8 cellular contexts compared by ENCODE assay signal in the genomic region with DNA sequence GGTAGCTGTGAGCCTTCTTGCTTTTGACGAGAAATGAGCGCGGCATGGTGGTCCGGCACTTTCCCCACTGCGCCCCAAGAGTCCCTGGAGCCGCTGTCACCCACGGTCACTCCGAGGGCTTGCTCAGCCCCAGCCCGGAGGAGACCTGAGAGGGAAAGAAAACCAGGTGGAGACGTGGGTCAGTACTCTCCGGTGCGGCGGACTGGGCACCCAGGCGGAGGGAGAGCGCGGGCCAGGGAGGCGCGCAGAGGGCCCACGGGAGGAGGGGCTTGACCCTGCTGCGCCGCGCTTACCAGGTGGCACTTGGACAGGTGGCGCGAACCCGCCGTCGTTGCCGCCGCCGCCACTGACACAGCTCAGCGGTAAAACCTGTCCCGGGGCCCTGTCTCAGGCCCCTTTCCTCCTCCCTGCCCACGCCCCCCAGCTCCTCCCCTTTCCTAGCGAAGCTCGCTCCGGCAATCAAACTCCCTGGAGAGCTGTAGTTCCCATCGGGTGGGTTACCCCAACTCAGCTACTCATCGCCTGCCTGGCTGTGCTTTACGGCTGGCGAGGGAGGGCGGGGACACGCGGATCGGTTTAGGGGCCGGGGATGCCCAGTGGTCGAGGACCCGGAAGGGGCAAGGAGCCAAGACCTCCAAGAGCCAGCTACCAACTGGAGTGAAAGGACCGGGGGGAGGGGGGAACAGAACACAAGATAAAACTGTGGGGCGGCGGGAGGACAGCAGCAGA. TPM values are rescaled to one million over a fixed set of nuclear protein-coding genes. Genes with fewer than 3 reads are reported as not detected.
DNase-seq lines count a peak whose midpoint lies in the region; ATAC-seq, FAIRE-seq and TF ChIP-seq lines count a peak whose summit lies in the region.

No MANE protein-coding gene starts in this region.

- H3K27me3 Mint-ChIP-seq in naive thymus-derived CD8-positive, alpha-beta T cell: no peaks in the 10 kb centered on the region

- H3K9me3 ChIP-seq in SU-DHL-6 (ENCODE audit: insufficient read depth, low read length) (no peaks in the 10 kb centered on the region), K562 (replicated peaks; ENCODE audit: control insufficient read depth, insufficient read depth, low read depth, low read length) (peaks cover 5% of the 10 kb centered on the region; the same call in 1 of the 2 replicates), tibial artery (no peaks in the 10 kb centered on the region)

- H3K79me2 ChIP-seq in SU-DHL-6 (ENCODE audit: insufficient read depth, low read length): no peaks in the 10 kb centered on the region
- H3K79me2 ChIP-seq in K562 (ENCODE audit: control insufficient read depth, insufficient read depth, low read length): no peaks in the 10 kb centered on the region

- H3K27ac ChIP-seq in HL-60 (replicated peaks): peak overlapping the region; percentile 99
- H3K27ac ChIP-seq in SU-DHL-6 (ENCODE audit: low read depth, low read length): peak overlapping the region; percentile 76
- H3K27ac ChIP-seq in K562 (ENCODE audit: extremely low read depth, low read depth, low read length): no peak overlapping the region
- no peak overlapping the region for H3K27ac ChIP-seq in tibial artery

- WGBS in K562 (ENCODE audit: insufficient coverage, low coverage, missing lambda C conversion rate): 74% methylated on average over 19 of the region's 50 CpGs

- TF ChIP-seq EP300 in K562 (IDR thresholded peaks at IDR 0.05; ENCODE audit: low read length): no peak

- no peak for TF ChIP-seq RAD21 in K562 (CRISPR knock-in tag; conservative IDR thresholded peaks at IDR 0.05 in 1 of 2, IDR thresholded peaks at IDR 0.05 in 1 of 2)

- peaks cover 16% of the 10 kb centered on the region for H3F3A ChIP-seq in SU-DHL-6 (ENCODE audit: insufficient read depth)

- H3K9me2 ChIP-seq in SU-DHL-6 (replicated peaks; ENCODE audit: insufficient read depth, low read length): no peaks in the 10 kb centered on the region

- H3K4me3 ChIP-seq in HL-60 (replicated peaks; ENCODE audit: insufficient read depth, low read length): peak overlapping the region; percentile 73
- H3K4me3 ChIP-seq in SU-DHL-6 (ENCODE audit: insufficient read depth, low read length, poor library complexity, severe bottlenecking): peak overlapping the region; percentile 70
- H3K4me3 ChIP-seq in K562: no peak overlapping the region
- H3K4me3 ChIP-seq in tibial artery: peak overlapping the region; percentile 38 to 49

- BruUV-seq in K562 (replicated peaks; lab: Mats Ljungman, UMichigan): no TSS peak

- TF ChIP-seq CTCF in HL-60 (IDR thresholded peaks at IDR 0.05; ENCODE audit: insufficient read depth, low read length) (no peak), SU-DHL-6 (IDR thresholded peaks at IDR 0.05; ENCODE audit: insufficient read depth, low read length, poor library complexity, severe bottlenecking) (no peak), K562 (IDR thresholded peaks at IDR 0.05 in 2 of 3, conservative IDR thresholded peaks at IDR 0.05 in 1 of 3; ENCODE audit: insufficient read depth in 2 of 3, low read depth in 1 of 3, low read length in 3 of 3) (no peak), tibial artery (IDR thresholded peaks at IDR 0.05) (no peak)

- ATAC-seq in K562: no peak
- ATAC-seq in naive thymus-derived CD8-positive, alpha-beta T cell: no peak

- H3K4me2 ChIP-seq in SU-DHL-6 (ENCODE audit: low read depth, low read length, poor library complexity, severe bottlenecking) (peak overlapping the region; percentile 88), K562 (ENCODE audit: insufficient read depth, low read length) (no peak overlapping the region)

- H3K9ac ChIP-seq in SU-DHL-6 (ENCODE audit: low read length) (peak overlapping the region; percentile 69), K562 (ENCODE audit: insufficient read depth in 1 of 2, low read depth in 2 of 2, low read length in 2 of 2) (no peak overlapping the region)

- H3K36me3 ChIP-seq in SU-DHL-6 (ENCODE audit: low read length) (no peaks in the 10 kb centered on the region), K562 (ENCODE audit: control insufficient read depth, insufficient read depth, low read length) (no peaks in the 10 kb centered on the region), tibial artery (no peaks in the 10 kb centered on the region)

- H3K9me3 Mint-ChIP-seq in naive thymus-derived CD8-positive, alpha-beta T cell: no peaks in the 10 kb centered on the region

- TF ChIP-seq POLR2A in K562 (conservative IDR thresholded peaks at IDR 0.05): no peak

- no peak for FAIRE-seq in K562 (lab: Jason Lieb, UNC)
- no peak for FAIRE-seq in frontal cortex (lab: Jason Lieb, UNC)

- H3K27ac Mint-ChIP-seq in naive thymus-derived CD8-positive, alpha-beta T cell: peak overlapping the region in 9 of 10 donors; percentile 67 to 93 (median 84)

- H4K20me1 ChIP-seq in SU-DHL-6 (ENCODE audit: low read depth, low read length) (no peaks in the 10 kb centered on the region), K562 (replicated peaks; ENCODE audit: control insufficient read depth, insufficient read depth, low read length) (no peaks in the 10 kb centered on the region)

- H3K4me1 ChIP-seq in K562 (replicated peaks in 1 of 2; ENCODE audit: control insufficient read depth in 2 of 2, insufficient read depth in 2 of 2, low read length in 2 of 2) (peaks cover 0 to 24% of the 10 kb centered on the region in 2 experiments; a peak in 2 of 5 replicates), tibial artery (peaks cover 5 to 69% (median 66%) of the 10 kb centered on the region in 4 donors)

- H2AFZ ChIP-seq in SU-DHL-6 (ENCODE audit: low read depth, low read length, severe bottlenecking) (peak overlapping the region; percentile 97), K562 (ENCODE audit: low read depth, low read length) (no peak overlapping the region)

- peaks cover 0 to 17% (median 6%) of the 10 kb centered on the region in 3 donors for H3K36me3 Mint-ChIP-seq in naive thymus-derived CD8-positive, alpha-beta T cell

- in situ Hi-C loops in K562 (cut with MboI): no loop called here

- peak overlapping the region; percentile 86 to 97 (median 90) for H3K4me3 Mint-ChIP-seq in naive thymus-derived CD8-positive, alpha-beta T cell

- H3K27me3 ChIP-seq in HL-60 (ENCODE audit: insufficient read depth, poor library complexity, severe bottlenecking) (no peaks in the 10 kb centered on the region), SU-DHL-6 (ENCODE audit: low read length) (no peaks in the 10 kb centered on the region), K562 (ENCODE audit: control insufficient read depth in 2 of 2, insufficient read depth in 2 of 2, low read length in 2 of 2) (peaks cover 5 to 21% of the 10 kb centered on the region in 2 experiments; a peak in 3 of 5 replicates), tibial artery (peaks cover 3 to 83% of the 10 kb centered on the region in 2 donors)

- H3K9me1 ChIP-seq in K562 (ENCODE audit: control insufficient read depth, insufficient read depth, low read length): no peaks in the 10 kb centered on the region

- DNase-seq in DMS79 (lab: John Stamatoyannopoulos, UW) (peak; percentile 27), HL-60 (ENCODE audit: low read depth in 1 of 2, low spot score in 1 of 2) (peak; percentile 95), K562 (ENCODE audit: extremely low read depth in 1 of 4, low spot score in 3 of 4) (no peak), tibial artery (no peak), NCI-H187 treated with DMSO at 0.1 percent for 48 hours (lab: John Stamatoyannopoulos, UW) (no peak), frontal cortex (ENCODE audit: low spot score in 2 of 2) (no peak)
- DNase-seq in naive thymus-derived CD8-positive, alpha-beta T cell: peak in 7 of 10 donors; percentile 2 to 65 (median 29)

- POLR2A ChIA-PET in K562 (lab: Yijun Ruan, JAX): no interaction called here
- POLR2A ChIA-PET in naive thymus-derived CD8-positive, alpha-beta T cell (lab: Charles Lee): interaction anchor here (0.6 to 5.2 kb wide), 9 partner anchors 9 to 166 kb away, joined by 3 to 56 read pairs (median 3); no protein-coding TSS in a partner anchor

- intact Hi-C loops in K562 (cut with micrococcal nuclease): no loop called here
- intact Hi-C loops in tibial artery (cut with DNase I; ENCODE audit: low total_unique reads): no loop called here

- CTCF ChIA-PET in K562 (lab: Yijun Ruan, JAX; ENCODE audit: low intra/inter-chr PET ratio): no interaction called here

- H3K4me1 Mint-ChIP-seq in naive thymus-derived CD8-positive, alpha-beta T cell: peaks cover 15 to 51% (median 42%) of the 10 kb centered on the region in 4 donors

RNA-seq across cellular contexts. Expression of a gene that starts 3.1 kb away (rescaled TPM):
- 1.2 and 1.3 TPM in 2 replicates for total RNA-seq in K562 (2011; cell fraction: chromatin; rRNA removed; ENCODE audit: low replicate concordance)
- 0.53 and 1.5 TPM in 2 replicates for total RNA-seq in K562 (2011; cell fraction: nucleolus; rRNA removed)
- total RNA-seq in K562 (2011; cell fraction: nucleoplasm; rRNA removed): 0.38 and 0.51 TPM in 2 replicates
- total RNA-seq in K562 (2014; rRNA removed) (0.36 and 0.53 TPM in 2 replicates), K562 (2014; rRNA removed; fragmentation: Illumina TruSeq; extraction: Trizol) (0.29 and 0.36 TPM in 2 replicates), K562 (2015; rRNA removed; fragmentation: Illumina TruSeq; extraction: Trizol) (0.87 and 1.2 TPM in 2 replicates), K562 (2021) (0.66 and 0.85 TPM in 2 replicates), frontal cortex (not detected)
- polyA plus RNA-seq in K562 (2011; rRNA removed) (0.93 and 1.2 TPM in 2 replicates), K562 (2014; fragmentation: Illumina TruSeq; extraction: Trizol) (0.40 and 0.46 TPM in 2 replicates), K562 (2014; fragmentation: Nextera tagmentation; extraction: Ambion mirVana) (under 1 TPM; 0.07 to 0.13 TPM), K562 (2014; rRNA removed) (0.45 and 0.68 TPM in 2 replicates)
- 0.67 and 0.84 TPM in 2 replicates for polyA plus RNA-seq in K562 (2011; cell fraction: cytosol; rRNA removed)
- polyA plus RNA-seq in K562 (2011; cell fraction: nucleus; rRNA removed): 2.8 and 4.6 TPM in 2 replicates
- 1.1 and 3.8 TPM in 2 replicates for polyA plus RNA-seq in K562 (2012)
- 0.60 and 1.1 TPM in 2 replicates for polyA minus RNA-seq in K562 (2011; rRNA and poly(A)+ RNA removed)
- 0.57 TPM in 1 of 2 replicates, not detected in the other for polyA minus RNA-seq in K562 (2011; cell fraction: cytosol; rRNA and poly(A)+ RNA removed)
- polyA minus RNA-seq in K562 (2011; cell fraction: nucleus; rRNA and poly(A)+ RNA removed): 0.67 and 1.6 TPM in 2 replicates
- 10 to 100 TPM; 18.2 to 22.4 TPM for total RNA-seq in naive thymus-derived CD8-positive, alpha-beta T cell
- 10 to 100 TPM in 1 of 3 donors, 1 to 10 TPM in 2; 5.6 to 12.4 (median 6.7) TPM for polyA plus RNA-seq in naive thymus-derived CD8-positive, alpha-beta T cell

Comparison
In these comparisons a context has a peak if more than half of its experiments do, and no peak if none do; other contexts are left out.
1. DNase-seq: peak in DMS79 (single experiment), HL-60 (2 of 2) and naive thymus-derived CD8-positive, alpha-beta T cell (7 of 10); none in K562 (0 of 4), tibial artery (0 of 2), NCI-H187 treated with DMSO at 0.1 percent for 48 hours (single experiment) and frontal cortex (0 of 2).
2. H3K27ac ChIP-seq: peak in HL-60 (single experiment) and SU-DHL-6 (single experiment); none in K562 (single experiment) and tibial artery (0 of 2).
3. RNA of a gene that starts 3.1 kb away (total RNA-seq): 18.2 to 22.4 TPM in naive thymus-derived CD8-positive, alpha-beta T cell; 0.29 to 1.5 TPM in K562 and not detected in frontal cortex (single experiment); every median in the first group is over 4 times any median in the second.